In the genomic region with DNA sequence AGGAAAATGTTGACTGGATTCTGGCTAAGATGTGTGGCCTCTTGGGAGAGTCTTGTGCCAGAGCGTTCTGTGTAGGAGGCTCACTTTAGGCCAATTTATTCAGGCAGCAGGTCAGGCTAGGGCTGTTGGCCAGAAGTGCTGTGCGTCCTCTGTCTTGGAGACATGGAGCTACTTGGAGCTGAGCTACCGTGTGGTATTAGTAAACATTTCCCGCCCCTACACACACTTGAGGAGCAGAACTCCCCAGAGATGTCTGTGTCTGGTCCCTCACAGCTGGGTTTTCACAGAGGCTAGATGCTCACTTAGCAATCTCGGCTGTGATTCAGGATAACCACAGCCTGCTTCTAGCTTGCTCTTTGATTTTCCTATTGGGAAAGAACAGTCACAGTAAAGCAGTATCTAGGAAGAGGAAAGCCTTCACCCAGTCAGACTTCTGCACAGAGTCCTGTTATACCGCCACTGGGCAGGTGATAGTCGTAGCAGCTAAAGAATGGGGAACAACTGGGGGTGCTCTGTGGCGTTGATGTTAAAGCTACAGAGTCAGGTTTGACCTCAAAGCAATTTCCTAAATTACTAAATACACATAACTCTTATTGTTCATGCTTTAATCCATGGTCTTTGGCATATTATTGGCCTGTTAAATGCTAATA, we compare ENCODE assay signal across 8 cellular contexts.
A peak's percentile ranks its signal among the peaks of the same experiment; 100 is the strongest.
DNase-seq lines count a peak whose midpoint lies in the region; ATAC-seq lines count a peak whose summit lies in the region.

No MANE protein-coding gene starts in this region.

- H3K14ac ChIP-seq in mesenchymal stem cell (ENCODE audit: low read length in 2 of 2), result no peak overlapping the region

- no peaks in the 10 kb centered on the region for H3K9me3 ChIP-seq in mesenchymal stem cell (ENCODE audit: control insufficient read depth, low read length)

- ATAC-seq in activated CD4-positive, CD25-positive, alpha-beta regulatory T cell treated with anti-CD3 and anti-CD28 coated beads, Interleukin-2, amount 50 U/mL, for 24 hours, result peak; percentile 14 to 18
- ATAC-seq in HG03060 (IDR thresholded peaks at IDR 0.05; ENCODE audit: low read depth, unreplicated experiment), result peak; percentile 35

- H3K27ac Mint-ChIP-seq in activated T-helper 1 cell treated with anti-CD3 and anti-CD28 coated beads, Interleukin-12 subunit alpha, Interleukin-12 subunit beta, Interleukin-2, Interleukin-4 antibody, amounts not matched to agents 30 ng/mL and 10 ng/mL and 1 ng/mL, durations not matched to agents 14 hours and 24 hours and 36 hours, result peak overlapping the region; percentile 76

- H3K27me3 ChIP-seq in mesenchymal stem cell (ENCODE audit: control insufficient read depth in 1 of 2, insufficient read depth in 1 of 2, low read length in 2 of 2), result no peaks in the 10 kb centered on the region

- H3K9ac ChIP-seq in mesenchymal stem cell (ENCODE audit: low read length), result peak overlapping the region; percentile 59

- peak overlapping the region; percentile 39 for H2BK120ac ChIP-seq in mesenchymal stem cell (ENCODE audit: low read depth, low read length)

- peaks cover 5% of the 10 kb centered on the region for H3K4me1 ChIP-seq in mesenchymal stem cell (ENCODE audit: control insufficient read depth, insufficient read depth, low read depth, low read length)

- H2BK5ac ChIP-seq in mesenchymal stem cell (ENCODE audit: low read depth, low read length, poor library complexity, severe bottlenecking), result no peak overlapping the region

- H4K91ac ChIP-seq in mesenchymal stem cell (ENCODE audit: low read length), result no peak overlapping the region

- H3K4ac ChIP-seq in mesenchymal stem cell (ENCODE audit: low read depth in 1 of 2, low read length in 2 of 2), result no peak overlapping the region

- no peak overlapping the region for H4K8ac ChIP-seq in mesenchymal stem cell (ENCODE audit: low read length)

- no peak overlapping the region for H2AFZ ChIP-seq in mesenchymal stem cell (ENCODE audit: low read depth, low read length)

- peak overlapping the region in 1 of 2 experiments; percentile 71 for H3K18ac ChIP-seq in mesenchymal stem cell (ENCODE audit: low read depth in 1 of 2, low read length in 2 of 2)

- no peak overlapping the region for H2BK15ac ChIP-seq in mesenchymal stem cell (ENCODE audit: low read depth, poor library complexity, severe bottlenecking)

- H3K36me3 Mint-ChIP-seq in activated T-helper 1 cell treated with anti-CD3 and anti-CD28 coated beads, Interleukin-12 subunit alpha, Interleukin-12 subunit beta, Interleukin-2, Interleukin-4 antibody, amounts not matched to agents 30 ng/mL and 10 ng/mL and 1 ng/mL, durations not matched to agents 14 hours and 24 hours and 36 hours (ENCODE audit: low read depth), result peaks cover 44% of the 10 kb centered on the region

- intact Hi-C loops in activated T-helper 1 cell treated with anti-CD3 and anti-CD28 coated beads, Interleukin-12 subunit alpha, Interleukin-12 subunit beta, Interleukin-2, Interleukin-4 antibody, amounts not matched to agents 30 ng/mL and 10 ng/mL and 1 ng/mL, durations not matched to agents 14 hours and 24 hours and 36 hours (cut with micrococcal nuclease), result loop anchor here (2.0 to 5.0 kb wide), 2 partner anchors 78 to 141 kb away; no protein-coding TSS in a partner anchor

- peaks cover 0 to 12% of the 10 kb centered on the region in 2 experiments for H3K36me3 ChIP-seq in mesenchymal stem cell (ENCODE audit: control insufficient read depth in 1 of 2, insufficient read depth in 2 of 2, low read depth in 1 of 2, low read length in 2 of 2)

- peak overlapping the region in 1 of 2 experiments; percentile 44 for H3K4me3 ChIP-seq in mesenchymal stem cell (ENCODE audit: insufficient read depth in 1 of 2, low read depth in 1 of 2, low read length in 2 of 2)

- H3K27me3 Mint-ChIP-seq in activated T-helper 1 cell treated with anti-CD3 and anti-CD28 coated beads, Interleukin-12 subunit alpha, Interleukin-12 subunit beta, Interleukin-2, Interleukin-4 antibody, amounts not matched to agents 30 ng/mL and 10 ng/mL and 1 ng/mL, durations not matched to agents 14 hours and 24 hours and 36 hours (ENCODE audit: insufficient read depth), result no peaks in the 10 kb centered on the region

- peaks cover 84% of the 10 kb centered on the region for H3K4me1 Mint-ChIP-seq in activated T-helper 1 cell treated with anti-CD3 and anti-CD28 coated beads, Interleukin-12 subunit alpha, Interleukin-12 subunit beta, Interleukin-2, Interleukin-4 antibody, amounts not matched to agents 30 ng/mL and 10 ng/mL and 1 ng/mL, durations not matched to agents 14 hours and 24 hours and 36 hours (ENCODE audit: low read depth)

- H3K4me3 Mint-ChIP-seq in activated T-helper 1 cell treated with anti-CD3 and anti-CD28 coated beads, Interleukin-12 subunit alpha, Interleukin-12 subunit beta, Interleukin-2, Interleukin-4 antibody, amounts not matched to agents 30 ng/mL and 10 ng/mL and 1 ng/mL, durations not matched to agents 14 hours and 24 hours and 36 hours, result peak overlapping the region; percentile 77

- no peak overlapping the region for H2BK12ac ChIP-seq in mesenchymal stem cell (ENCODE audit: low read length in 2 of 2)

- no peak for DNase-seq in activated CD4-positive, CD25-positive, alpha-beta regulatory T cell (lab: John Stamatoyannopoulos, UW)
- DNase-seq in activated T-helper 1 cell treated with anti-CD3 and anti-CD28 coated beads, Interleukin-12 subunit alpha, Interleukin-12 subunit beta, Interleukin-2, Interleukin-4 antibody, amounts not matched to agents 30 ng/mL and 10 ng/mL and 1 ng/mL, durations not matched to agents 14 hours and 24 hours and 36 hours (ENCODE audit: low spot score), result no peak
- DNase-seq in mesenchymal stem cell (peak; percentile 97), NCI-H524 treated with DMSO at 0.1 percent for 48 hours (lab: John Stamatoyannopoulos, UW) (no peak), G401 (ENCODE audit: low spot score) (no peak), HT-29 (ENCODE audit: low spot score) (no peak)

- H3K4me2 ChIP-seq in mesenchymal stem cell (ENCODE audit: low read length, poor library complexity, severe bottlenecking), result no peak overlapping the region

- H2AK5ac ChIP-seq in mesenchymal stem cell (ENCODE audit: low read length, severe bottlenecking), result no peak overlapping the region

- no peak overlapping the region for H3K23ac ChIP-seq in mesenchymal stem cell (ENCODE audit: low read length in 2 of 2)

- no peaks in the 10 kb centered on the region for H3K9me3 Mint-ChIP-seq in activated T-helper 1 cell treated with anti-CD3 and anti-CD28 coated beads, Interleukin-12 subunit alpha, Interleukin-12 subunit beta, Interleukin-2, Interleukin-4 antibody, amounts not matched to agents 30 ng/mL and 10 ng/mL and 1 ng/mL, durations not matched to agents 14 hours and 24 hours and 36 hours

- no peak overlapping the region for H3K27ac ChIP-seq in mesenchymal stem cell (ENCODE audit: low read length, poor library complexity, severe bottlenecking)

- peaks cover 7% of the 10 kb centered on the region for H3K79me1 ChIP-seq in mesenchymal stem cell (replicated peaks; ENCODE audit: low read length, poor library complexity, severe bottlenecking)

- in situ Hi-C loops in G401 (cut with HindIII; ENCODE audit: low sequenced_read_pairs), result no loop called here

- WGBS in mesenchymal stem cell, result 19% methylated on average over 7 of the region's 8 CpGs
